1 cellular context compared by ENCODE assay signal in the genomic region with DNA sequence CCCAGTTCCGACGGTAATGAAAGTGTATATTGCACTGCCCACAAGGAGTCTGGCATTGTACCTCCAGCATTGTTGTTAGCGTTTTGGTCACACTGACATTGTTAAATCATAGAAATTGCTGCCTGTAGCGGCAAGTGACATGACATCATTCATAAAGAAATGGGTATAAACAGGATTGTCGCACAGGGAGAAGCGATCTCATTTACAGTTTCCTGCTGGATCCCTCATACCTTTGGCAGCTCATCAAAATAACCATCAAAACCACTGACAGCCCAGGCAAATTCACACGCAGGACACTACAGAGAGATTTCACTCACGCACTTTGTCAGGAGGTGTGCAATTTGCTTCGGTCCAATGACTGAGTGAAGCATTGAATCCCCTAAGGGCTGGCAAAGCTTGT.
TF ChIP-seq lines count a peak whose summit lies in the region.

No MANE protein-coding gene starts in this region.

TF ChIP-seq in HEK293, 187 proteins besides CTCF, POLR2A, EP300 and RAD21 (continued from another document and continues in another):
- TF ChIP-seq, protein P1, sequence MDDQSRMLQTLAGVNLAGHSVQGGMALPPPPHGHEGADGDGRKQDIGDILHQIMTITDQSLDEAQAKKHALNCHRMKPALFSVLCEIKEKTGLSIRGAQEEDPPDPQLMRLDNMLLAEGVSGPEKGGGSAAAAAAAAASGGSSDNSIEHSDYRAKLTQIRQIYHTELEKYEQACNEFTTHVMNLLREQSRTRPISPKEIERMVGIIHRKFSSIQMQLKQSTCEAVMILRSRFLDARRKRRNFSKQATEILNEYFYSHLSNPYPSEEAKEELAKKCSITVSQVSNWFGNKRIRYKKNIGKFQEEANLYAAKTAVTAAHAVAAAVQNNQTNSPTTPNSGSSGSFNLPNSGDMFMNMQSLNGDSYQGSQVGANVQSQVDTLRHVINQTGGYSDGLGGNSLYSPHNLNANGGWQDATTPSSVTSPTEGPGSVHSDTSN (CRISPR knock-in tag; IDR thresholded peaks at IDR 0.05): no peak
- TF ChIP-seq, protein P2, sequence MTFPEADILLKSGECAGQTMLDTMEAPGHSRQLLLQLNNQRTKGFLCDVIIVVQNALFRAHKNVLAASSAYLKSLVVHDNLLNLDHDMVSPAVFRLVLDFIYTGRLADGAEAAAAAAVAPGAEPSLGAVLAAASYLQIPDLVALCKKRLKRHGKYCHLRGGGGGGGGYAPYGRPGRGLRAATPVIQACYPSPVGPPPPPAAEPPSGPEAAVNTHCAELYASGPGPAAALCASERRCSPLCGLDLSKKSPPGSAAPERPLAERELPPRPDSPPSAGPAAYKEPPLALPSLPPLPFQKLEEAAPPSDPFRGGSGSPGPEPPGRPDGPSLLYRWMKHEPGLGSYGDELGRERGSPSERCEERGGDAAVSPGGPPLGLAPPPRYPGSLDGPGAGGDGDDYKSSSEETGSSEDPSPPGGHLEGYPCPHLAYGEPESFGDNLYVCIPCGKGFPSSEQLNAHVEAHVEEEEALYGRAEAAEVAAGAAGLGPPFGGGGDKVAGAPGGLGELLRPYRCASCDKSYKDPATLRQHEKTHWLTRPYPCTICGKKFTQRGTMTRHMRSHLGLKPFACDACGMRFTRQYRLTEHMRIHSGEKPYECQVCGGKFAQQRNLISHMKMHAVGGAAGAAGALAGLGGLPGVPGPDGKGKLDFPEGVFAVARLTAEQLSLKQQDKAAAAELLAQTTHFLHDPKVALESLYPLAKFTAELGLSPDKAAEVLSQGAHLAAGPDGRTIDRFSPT (tag by site-specific recombination; IDR thresholded peaks at IDR 0.05): no peak
- TF ChIP-seq ZNF747 (tag by site-specific recombination; IDR thresholded peaks at IDR 0.05) (no peak), ZNF274 (IDR thresholded peaks at IDR 0.05; ENCODE audit: low read length) (no peak), ZNF274 (tag by site-specific recombination; IDR thresholded peaks at IDR 0.05; ENCODE audit: borderline replicate concordance) (no peak), OVOL3 (tag by site-specific recombination; IDR thresholded peaks at IDR 0.05) (peak; percentile 39; the same call in 1 of the 2 replicates), HOXC10 (CRISPR knock-in tag; IDR thresholded peaks at IDR 0.05) (no peak), ZNF621 (tag by site-specific recombination; IDR thresholded peaks at IDR 0.05) (no peak), ZNF785 (tag by site-specific recombination; IDR thresholded peaks at IDR 0.05) (no peak), KLF7 (tag by site-specific recombination; IDR thresholded peaks at IDR 0.05; ENCODE audit: borderline replicate concordance) (no peak), ZNF366 (tag by site-specific recombination; conservative IDR thresholded peaks at IDR 0.05) (peak; percentile 55), YY1 (tag by site-specific recombination; IDR thresholded peaks at IDR 0.05) (no peak), ZNF777 (tag by site-specific recombination; IDR thresholded peaks at IDR 0.05; ENCODE audit: borderline replicate concordance) (no peak), ZBTB17 (tag by site-specific recombination; IDR thresholded peaks at IDR 0.05) (peak; percentile 89), ZNF341 (tag by site-specific recombination; IDR thresholded peaks at IDR 0.05; ENCODE audit: low read depth) (no peak), ZIC2 (tag by site-specific recombination; IDR thresholded peaks at IDR 0.05) (no peak), ZNF473 (tag by site-specific recombination; IDR thresholded peaks at IDR 0.05) (no peak), FEZF1 (tag by site-specific recombination; IDR thresholded peaks at IDR 0.05) (peak; percentile 63), WT1 (tag by site-specific recombination; IDR thresholded peaks at IDR 0.05) (peak; percentile 80), ZNF629 (tag by site-specific recombination; IDR thresholded peaks at IDR 0.05) (peak; percentile 94), ZNF701 (tag by site-specific recombination; IDR thresholded peaks at IDR 0.05) (no peak), ZNF155 (tag by site-specific recombination; IDR thresholded peaks at IDR 0.05) (no peak), ZSCAN23 (tag by site-specific recombination; IDR thresholded peaks at IDR 0.05) (no peak), ZNF404 (tag by site-specific recombination; IDR thresholded peaks at IDR 0.05) (no peak), MZF1 (tag by site-specific recombination; IDR thresholded peaks at IDR 0.05; ENCODE audit: borderline replicate concordance) (peak; percentile 41; the same call in 1 of the 2 replicates), YY2 (tag by site-specific recombination; IDR thresholded peaks at IDR 0.05) (no peak), ZNF24 (tag by site-specific recombination; IDR thresholded peaks at IDR 0.05) (peak; percentile 67; the same call in 1 of the 2 replicates), ZNF426 (tag by site-specific recombination; IDR thresholded peaks at IDR 0.05) (no peak), ZXDB (tag by site-specific recombination; IDR thresholded peaks at IDR 0.05) (no peak), ZNF16 (tag by site-specific recombination; IDR thresholded peaks at IDR 0.05; ENCODE audit: low read depth) (no peak), ZNF654 (tag by site-specific recombination; IDR thresholded peaks at IDR 0.05; ENCODE audit: low read depth) (no peak), ZNF48 (tag by site-specific recombination; IDR thresholded peaks at IDR 0.05) (no peak), ZNF555 (tag by site-specific recombination; conservative IDR thresholded peaks at IDR 0.05) (no peak), ZNF114 (tag by site-specific recombination; IDR thresholded peaks at IDR 0.05) (no peak), ZNF354C (tag by site-specific recombination; IDR thresholded peaks at IDR 0.05; ENCODE audit: borderline replicate concordance, low read depth) (no peak)
- TF ChIP-seq, protein P3, sequence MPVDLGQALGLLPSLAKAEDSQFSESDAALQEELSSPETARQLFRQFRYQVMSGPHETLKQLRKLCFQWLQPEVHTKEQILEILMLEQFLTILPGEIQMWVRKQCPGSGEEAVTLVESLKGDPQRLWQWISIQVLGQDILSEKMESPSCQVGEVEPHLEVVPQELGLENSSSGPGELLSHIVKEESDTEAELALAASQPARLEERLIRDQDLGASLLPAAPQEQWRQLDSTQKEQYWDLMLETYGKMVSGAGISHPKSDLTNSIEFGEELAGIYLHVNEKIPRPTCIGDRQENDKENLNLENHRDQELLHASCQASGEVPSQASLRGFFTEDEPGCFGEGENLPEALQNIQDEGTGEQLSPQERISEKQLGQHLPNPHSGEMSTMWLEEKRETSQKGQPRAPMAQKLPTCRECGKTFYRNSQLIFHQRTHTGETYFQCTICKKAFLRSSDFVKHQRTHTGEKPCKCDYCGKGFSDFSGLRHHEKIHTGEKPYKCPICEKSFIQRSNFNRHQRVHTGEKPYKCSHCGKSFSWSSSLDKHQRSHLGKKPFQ (tag by site-specific recombination; IDR thresholded peaks at IDR 0.05): peak; percentile 53; the same call in 1 of the 2 replicates
- TF ChIP-seq, protein P4, sequence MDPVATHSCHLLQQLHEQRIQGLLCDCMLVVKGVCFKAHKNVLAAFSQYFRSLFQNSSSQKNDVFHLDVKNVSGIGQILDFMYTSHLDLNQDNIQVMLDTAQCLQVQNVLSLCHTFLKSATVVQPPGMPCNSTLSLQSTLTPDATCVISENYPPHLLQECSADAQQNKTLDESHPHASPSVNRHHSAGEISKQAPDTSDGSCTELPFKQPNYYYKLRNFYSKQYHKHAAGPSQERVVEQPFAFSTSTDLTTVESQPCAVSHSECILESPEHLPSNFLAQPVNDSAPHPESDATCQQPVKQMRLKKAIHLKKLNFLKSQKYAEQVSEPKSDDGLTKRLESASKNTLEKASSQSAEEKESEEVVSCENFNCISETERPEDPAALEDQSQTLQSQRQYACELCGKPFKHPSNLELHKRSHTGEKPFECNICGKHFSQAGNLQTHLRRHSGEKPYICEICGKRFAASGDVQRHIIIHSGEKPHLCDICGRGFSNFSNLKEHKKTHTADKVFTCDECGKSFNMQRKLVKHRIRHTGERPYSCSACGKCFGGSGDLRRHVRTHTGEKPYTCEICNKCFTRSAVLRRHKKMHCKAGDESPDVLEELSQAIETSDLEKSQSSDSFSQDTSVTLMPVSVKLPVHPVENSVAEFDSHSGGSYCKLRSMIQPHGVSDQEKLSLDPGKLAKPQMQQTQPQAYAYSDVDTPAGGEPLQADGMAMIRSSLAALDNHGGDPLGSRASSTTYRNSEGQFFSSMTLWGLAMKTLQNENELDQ (tag by site-specific recombination; IDR thresholded peaks at IDR 0.05; ENCODE audit: low read depth): no peak
- TF ChIP-seq, protein P5, sequence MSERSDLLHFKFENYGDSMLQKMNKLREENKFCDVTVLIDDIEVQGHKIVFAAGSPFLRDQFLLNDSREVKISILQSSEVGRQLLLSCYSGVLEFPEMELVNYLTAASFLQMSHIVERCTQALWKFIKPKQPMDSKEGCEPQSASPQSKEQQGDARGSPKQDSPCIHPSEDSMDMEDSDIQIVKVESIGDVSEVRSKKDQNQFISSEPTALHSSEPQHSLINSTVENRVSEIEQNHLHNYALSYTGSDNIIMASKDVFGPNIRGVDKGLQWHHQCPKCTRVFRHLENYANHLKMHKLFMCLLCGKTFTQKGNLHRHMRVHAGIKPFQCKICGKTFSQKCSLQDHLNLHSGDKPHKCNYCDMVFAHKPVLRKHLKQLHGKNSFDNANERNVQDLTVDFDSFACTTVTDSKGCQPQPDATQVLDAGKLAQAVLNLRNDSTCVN (tag by site-specific recombination; optimal IDR thresholded peaks at IDR 0.05): no peak
- TF ChIP-seq, protein P6, sequence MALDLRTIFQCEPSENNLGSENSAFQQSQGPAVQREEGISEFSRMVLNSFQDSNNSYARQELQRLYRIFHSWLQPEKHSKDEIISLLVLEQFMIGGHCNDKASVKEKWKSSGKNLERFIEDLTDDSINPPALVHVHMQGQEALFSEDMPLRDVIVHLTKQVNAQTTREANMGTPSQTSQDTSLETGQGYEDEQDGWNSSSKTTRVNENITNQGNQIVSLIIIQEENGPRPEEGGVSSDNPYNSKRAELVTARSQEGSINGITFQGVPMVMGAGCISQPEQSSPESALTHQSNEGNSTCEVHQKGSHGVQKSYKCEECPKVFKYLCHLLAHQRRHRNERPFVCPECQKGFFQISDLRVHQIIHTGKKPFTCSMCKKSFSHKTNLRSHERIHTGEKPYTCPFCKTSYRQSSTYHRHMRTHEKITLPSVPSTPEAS (tag by site-specific recombination; IDR thresholded peaks at IDR 0.05): no peak
- TF ChIP-seq, protein P7, sequence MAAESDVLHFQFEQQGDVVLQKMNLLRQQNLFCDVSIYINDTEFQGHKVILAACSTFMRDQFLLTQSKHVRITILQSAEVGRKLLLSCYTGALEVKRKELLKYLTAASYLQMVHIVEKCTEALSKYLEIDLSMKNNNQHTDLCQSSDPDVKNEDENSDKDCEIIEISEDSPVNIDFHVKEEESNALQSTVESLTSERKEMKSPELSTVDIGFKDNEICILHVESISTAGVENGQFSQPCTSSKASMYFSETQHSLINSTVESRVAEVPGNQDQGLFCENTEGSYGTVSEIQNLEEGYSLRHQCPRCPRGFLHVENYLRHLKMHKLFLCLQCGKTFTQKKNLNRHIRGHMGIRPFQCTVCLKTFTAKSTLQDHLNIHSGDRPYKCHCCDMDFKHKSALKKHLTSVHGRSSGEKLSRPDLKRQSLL (tag by site-specific recombination; IDR thresholded peaks at IDR 0.05): no peak
- TF ChIP-seq, protein P8, sequence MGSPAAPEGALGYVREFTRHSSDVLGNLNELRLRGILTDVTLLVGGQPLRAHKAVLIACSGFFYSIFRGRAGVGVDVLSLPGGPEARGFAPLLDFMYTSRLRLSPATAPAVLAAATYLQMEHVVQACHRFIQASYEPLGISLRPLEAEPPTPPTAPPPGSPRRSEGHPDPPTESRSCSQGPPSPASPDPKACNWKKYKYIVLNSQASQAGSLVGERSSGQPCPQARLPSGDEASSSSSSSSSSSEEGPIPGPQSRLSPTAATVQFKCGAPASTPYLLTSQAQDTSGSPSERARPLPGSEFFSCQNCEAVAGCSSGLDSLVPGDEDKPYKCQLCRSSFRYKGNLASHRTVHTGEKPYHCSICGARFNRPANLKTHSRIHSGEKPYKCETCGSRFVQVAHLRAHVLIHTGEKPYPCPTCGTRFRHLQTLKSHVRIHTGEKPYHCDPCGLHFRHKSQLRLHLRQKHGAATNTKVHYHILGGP (tag by site-specific recombination; IDR thresholded peaks at IDR 0.05): no peak
- TF ChIP-seq, protein P9, sequence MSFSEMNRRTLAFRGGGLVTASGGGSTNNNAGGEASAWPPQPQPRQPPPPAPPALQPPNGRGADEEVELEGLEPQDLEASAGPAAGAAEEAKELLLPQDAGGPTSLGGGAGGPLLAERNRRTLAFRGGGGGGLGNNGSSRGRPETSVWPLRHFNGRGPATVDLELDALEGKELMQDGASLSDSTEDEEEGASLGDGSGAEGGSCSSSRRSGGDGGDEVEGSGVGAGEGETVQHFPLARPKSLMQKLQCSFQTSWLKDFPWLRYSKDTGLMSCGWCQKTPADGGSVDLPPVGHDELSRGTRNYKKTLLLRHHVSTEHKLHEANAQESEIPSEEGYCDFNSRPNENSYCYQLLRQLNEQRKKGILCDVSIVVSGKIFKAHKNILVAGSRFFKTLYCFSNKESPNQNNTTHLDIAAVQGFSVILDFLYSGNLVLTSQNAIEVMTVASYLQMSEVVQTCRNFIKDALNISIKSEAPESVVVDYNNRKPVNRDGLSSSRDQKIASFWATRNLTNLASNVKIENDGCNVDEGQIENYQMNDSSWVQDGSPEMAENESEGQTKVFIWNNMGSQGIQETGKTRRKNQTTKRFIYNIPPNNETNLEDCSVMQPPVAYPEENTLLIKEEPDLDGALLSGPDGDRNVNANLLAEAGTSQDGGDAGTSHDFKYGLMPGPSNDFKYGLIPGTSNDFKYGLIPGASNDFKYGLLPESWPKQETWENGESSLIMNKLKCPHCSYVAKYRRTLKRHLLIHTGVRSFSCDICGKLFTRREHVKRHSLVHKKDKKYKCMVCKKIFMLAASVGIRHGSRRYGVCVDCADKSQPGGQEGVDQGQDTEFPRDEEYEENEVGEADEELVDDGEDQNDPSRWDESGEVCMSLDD (tag by site-specific recombination; IDR thresholded peaks at IDR 0.05): no peak
- TF ChIP-seq, protein P10, sequence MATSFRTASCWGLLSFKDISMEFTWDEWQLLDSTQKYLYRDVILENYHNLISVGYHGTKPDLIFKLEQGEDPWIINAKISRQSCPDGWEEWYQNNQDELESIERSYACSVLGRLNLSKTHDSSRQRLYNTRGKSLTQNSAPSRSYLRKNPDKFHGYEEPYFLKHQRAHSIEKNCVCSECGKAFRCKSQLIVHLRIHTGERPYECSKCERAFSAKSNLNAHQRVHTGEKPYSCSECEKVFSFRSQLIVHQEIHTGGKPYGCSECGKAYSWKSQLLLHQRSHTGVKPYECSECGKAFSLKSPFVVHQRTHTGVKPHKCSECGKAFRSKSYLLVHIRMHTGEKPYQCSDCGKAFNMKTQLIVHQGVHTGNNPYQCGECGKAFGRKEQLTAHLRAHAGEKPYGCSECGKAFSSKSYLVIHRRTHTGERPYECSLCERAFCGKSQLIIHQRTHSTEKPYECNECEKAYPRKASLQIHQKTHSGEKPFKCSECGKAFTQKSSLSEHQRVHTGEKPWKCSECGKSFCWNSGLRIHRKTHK (tag by site-specific recombination; IDR thresholded peaks at IDR 0.05): no peak
- TF ChIP-seq, protein P11, sequence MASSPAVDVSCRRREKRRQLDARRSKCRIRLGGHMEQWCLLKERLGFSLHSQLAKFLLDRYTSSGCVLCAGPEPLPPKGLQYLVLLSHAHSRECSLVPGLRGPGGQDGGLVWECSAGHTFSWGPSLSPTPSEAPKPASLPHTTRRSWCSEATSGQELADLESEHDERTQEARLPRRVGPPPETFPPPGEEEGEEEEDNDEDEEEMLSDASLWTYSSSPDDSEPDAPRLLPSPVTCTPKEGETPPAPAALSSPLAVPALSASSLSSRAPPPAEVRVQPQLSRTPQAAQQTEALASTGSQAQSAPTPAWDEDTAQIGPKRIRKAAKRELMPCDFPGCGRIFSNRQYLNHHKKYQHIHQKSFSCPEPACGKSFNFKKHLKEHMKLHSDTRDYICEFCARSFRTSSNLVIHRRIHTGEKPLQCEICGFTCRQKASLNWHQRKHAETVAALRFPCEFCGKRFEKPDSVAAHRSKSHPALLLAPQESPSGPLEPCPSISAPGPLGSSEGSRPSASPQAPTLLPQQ (tag by site-specific recombination; IDR thresholded peaks at IDR 0.05): no peak
